In genomic region chr15:39079296-39079834, GRCh38 we compare ENCODE assay signal across 13 cellular contexts.
DNase-seq lines count a peak whose midpoint lies in the region; ATAC-seq and TF ChIP-seq lines count a peak whose summit lies in the region.
"Had no signal": no experiment of that assay in that cellular context is flagged by ENCODE, and none has a peak within 500 bp of the region (broad histone marks: within the 10 kb centered on the region; RNA-seq: fewer than 3 reads in every experiment).

No MANE protein-coding gene starts in this region.

- no peak overlapping the region for H3K4me3 ChIP-seq in AG04449 (ENCODE audit: low read depth, low read length)
- H3K4me3 ChIP-seq in astrocyte of the cerebellum (ENCODE audit: low read depth, low read length): no peak overlapping the region
- H3K4me3 ChIP-seq: gastroesophageal sphincter had no signal

- in situ Hi-C loops in astrocyte of the cerebellum (cut with HindIII; ENCODE audit: low sequenced_read_pairs): no loop called here

- TF ChIP-seq CTCF in AG04449 (IDR thresholded peaks at IDR 0.05; ENCODE audit: insufficient read depth, low read length, missing control alignments): no peak
- TF ChIP-seq CTCF in astrocyte of the cerebellum (IDR thresholded peaks at IDR 0.05; ENCODE audit: low read depth, low read length, missing control alignments): no peak

- POLR2A ChIA-PET in AG04449 (lab: Yijun Ruan, JAX): interaction anchor here (0.7 to 1.3 kb wide), 5 partner anchors 46 to 502 kb away, joined by 3 to 5 read pairs (median 3); partner anchors contain the start of gene THBS1

- CTCF ChIA-PET in AG04449 (lab: Yijun Ruan, JAX): interaction anchor here (1.4 kb wide), 1 partner anchor 501 kb away, joined by 3 read pairs; the partner anchor contains the start of gene THBS1

- ATAC-seq in HG02798 (IDR thresholded peaks at IDR 0.05; ENCODE audit: poor library complexity, unreplicated experiment) (no peak), HG03045 (IDR thresholded peaks at IDR 0.05; ENCODE audit: unreplicated experiment) (no peak), HG03460 (IDR thresholded peaks at IDR 0.05; ENCODE audit: unreplicated experiment) (no peak)
- ATAC-seq: gastroesophageal sphincter, left ventricle myocardium superior had no signal

- peak; percentile 83 for DNase-seq in AG04449 (ENCODE audit: low read depth, low spot score)
- peak; percentile 26 for DNase-seq in HPDE6-E6E7 (ENCODE audit: extremely low spot score)
- DNase-seq in astrocyte of the cerebellum (ENCODE audit: low read depth): peak; percentile 15
- peak; percentile 75 for DNase-seq in iris pigment epithelial cell (ENCODE audit: low read depth)
- DNase-seq in activated naive CD4-positive, alpha-beta T cell treated with anti-CD3 and anti-CD28 coated beads, Interleukin-2, amount 50 U/mL, for 16 hours: no peak
- DNase-seq: BE2C, left ventricle myocardium superior, NCI-H69, occipital lobe had no signal
